ENCODE assay signal across 22 cellular contexts in the genomic region with DNA sequence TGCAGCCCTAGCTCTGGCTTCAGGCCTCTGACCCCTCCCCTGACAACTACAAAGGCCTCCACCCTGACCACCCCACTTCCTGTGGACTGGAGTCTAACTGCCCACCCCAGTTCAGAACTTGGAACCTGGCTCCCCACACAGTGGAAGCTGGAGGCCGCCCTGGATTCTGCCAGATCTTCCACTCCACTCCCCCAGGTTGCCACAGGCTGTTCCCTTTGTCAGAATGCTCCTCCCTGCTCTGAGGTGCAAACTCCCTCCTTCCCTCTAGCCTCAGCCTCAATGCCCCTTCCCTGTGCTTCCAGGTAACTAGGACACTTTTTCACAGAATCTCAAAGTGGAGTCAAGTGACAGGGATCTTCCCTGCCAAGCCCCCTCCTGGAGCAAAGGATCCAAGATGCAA.
"Had no signal": no experiment of that assay in that cellular context is flagged by ENCODE, and none has a peak within 500 bp of the region (broad histone marks: within the 10 kb centered on the region; RNA-seq: fewer than 3 reads in every experiment).

No MANE protein-coding gene starts in this region.

- DNase-seq: KBM-7, NCI-H1092, NCI-H1105 treated with DMSO at 0.1 percent for 48 hours, NCI-H1417 treated with DMSO at 0.1 percent for 48 hours, NCI-H146, NCI-H1694 treated with DMSO at 0.1 percent for 48 hours, NCI-H1930, NCI-H2081, NCI-H2171, NCI-H226, NCI-H446, NCI-H510A, NCI-H524 treated with DMSO at 0.1 percent for 48 hours, NCI-H69, NCI-H774, OCI-M1, PC-9, Peyer's patch, SHP77 treated with DMSO at 0.1 percent for 48 hours, SJCRH30 had no signal

- H3K4me1 ChIP-seq: Peyer's patch, SJCRH30 had no signal

- H2AFZ ChIP-seq: PC-9 had no signal

- H3K27ac ChIP-seq: PC-9, Peyer's patch, SJCRH30 had no signal

- H3K9me3 ChIP-seq: Peyer's patch, SJCRH30 had no signal

- H3K27me3 ChIP-seq: Peyer's patch had no signal

- ATAC-seq: Right ventricle myocardium inferior, SK-N-SH treated with all-trans-retinoic acid at 6 μM for 48 hours had no signal

- H3K4me2 ChIP-seq: PC-9 had no signal
